ENCODE assay signal across 14 cellular contexts in genomic region chr2:99648115-99648850, GRCh38.
DNase-seq lines count a peak whose midpoint lies in the region; ATAC-seq and TF ChIP-seq lines count a peak whose summit lies in the region.
"Had no signal": no experiment of that assay in that cellular context is flagged by ENCODE, and none has a peak within 500 bp of the region (broad histone marks: within the 10 kb centered on the region; RNA-seq: fewer than 3 reads in every experiment).

No MANE protein-coding gene starts in this region.

- CTCF ChIA-PET in WTC11 (lab: Charles Lee): interaction anchor here (0.5 to 1.4 kb wide), 2 partner anchors 274 to 612 kb away, joined by 3 read pairs; no protein-coding TSS in a partner anchor

- H3K27ac Mint-ChIP-seq in WTC11: no peak overlapping the region
- H3K27ac Mint-ChIP-seq: activated naive CD8-positive, alpha-beta T cell treated with anti-CD3 and anti-CD28 coated beads for 36 hours had no signal

- POLR2A ChIA-PET in WTC11 (lab: Charles Lee): no interaction called here

- 0 out of 2 replicates have a peak, but pooled peaks cover 2% of the 10 kb centered on the region for H3K36me3 Mint-ChIP-seq in WTC11

- no peaks in the 10 kb centered on the region for H3K27me3 Mint-ChIP-seq in WTC11 (ENCODE audit: low read depth)
- H3K27me3 Mint-ChIP-seq: activated naive CD8-positive, alpha-beta T cell treated with anti-CD3 and anti-CD28 coated beads for 36 hours had no signal

- TF ChIP-seq CTCF in WTC11 (IDR thresholded peaks at IDR 0.05): no peak

- peaks cover 18% of the 10 kb centered on the region for H3K4me1 Mint-ChIP-seq in WTC11
- H3K4me1 Mint-ChIP-seq: activated naive CD8-positive, alpha-beta T cell treated with anti-CD3 and anti-CD28 coated beads for 36 hours had no signal

- peak; percentile 46 for ATAC-seq in WTC11
- peak; percentile 76 for ATAC-seq in Right ventricle myocardium superior (ENCODE audit: poor library complexity)
- no peak for ATAC-seq in HG03520 (IDR thresholded peaks at IDR 0.05; ENCODE audit: unreplicated experiment)
- no peak for ATAC-seq in GM19395 (IDR thresholded peaks at IDR 0.05; ENCODE audit: unreplicated experiment)
- ATAC-seq: mucosa of descending colon had no signal

- peaks cover 11% of the 10 kb centered on the region for H3K9me3 Mint-ChIP-seq in WTC11

- DNase-seq in GM03348 (ENCODE audit: low spot score) (peak; percentile 56), WTC11 (ENCODE audit: low spot score) (no peak), Right ventricle myocardium superior (no peak), renal cortical epithelial cell (ENCODE audit: low read depth) (peak; percentile 11), HK-2 (ENCODE audit: unreplicated experiment) (no peak), mucosa of gallbladder (ENCODE audit: low spot score) (no peak)
- DNase-seq: activated CD4-positive, alpha-beta T cell treated with anti-CD3 and anti-CD28 coated beads for 48 hours; activated naive CD8-positive, alpha-beta T cell treated with anti-CD3 and anti-CD28 coated beads for 36 hours; Caco-2; mucosa of descending colon; NCI-H1436 treated with DMSO at 0.1 percent for 48 hours; stimulated activated CD4-positive, alpha-beta T cell treated with anti-CD3 and anti-CD28 coated beads, Interleukin-2, amount 100 ng/mL, for 48 hours had no signal

- H3K4me3 Mint-ChIP-seq in WTC11: no peak overlapping the region
- H3K4me3 Mint-ChIP-seq: activated naive CD8-positive, alpha-beta T cell treated with anti-CD3 and anti-CD28 coated beads for 36 hours had no signal

- intact Hi-C loops in Right ventricle myocardium superior (cut with DNase I): no loop called here

TF ChIP-seq in WTC11, 78 proteins besides CTCF, POLR2A, EP300 and RAD21 (continues in another document):
- TF ChIP-seq SMAD4 (CRISPR knock-in tag; IDR thresholded peaks at IDR 0.05): no peak
- no peak for TF ChIP-seq SMAD3 (CRISPR knock-in tag; IDR thresholded peaks at IDR 0.05; ENCODE audit: borderline replicate concordance)
- no peak for TF ChIP-seq IRF1 (CRISPR knock-in tag; IDR thresholded peaks at IDR 0.05)
- no peak for TF ChIP-seq NFATC4 (CRISPR knock-in tag; IDR thresholded peaks at IDR 0.05)
- TF ChIP-seq ZNF317 (CRISPR knock-in tag; IDR thresholded peaks at IDR 0.05; ENCODE audit: borderline replicate concordance, low read depth): no peak
- no peak for TF ChIP-seq AFF4 (CRISPR knock-in tag; IDR thresholded peaks at IDR 0.05; ENCODE audit: borderline replicate concordance)
- TF ChIP-seq NR3C1 (CRISPR knock-in tag; conservative IDR thresholded peaks at IDR 0.05; ENCODE audit: low read depth): no peak
- TF ChIP-seq ZNF396 (CRISPR knock-in tag; IDR thresholded peaks at IDR 0.05; ENCODE audit: borderline replicate concordance): no peak
- TF ChIP-seq ATF1 (CRISPR knock-in tag; IDR thresholded peaks at IDR 0.05): no peak
- TF ChIP-seq FOXP4 (CRISPR knock-in tag; IDR thresholded peaks at IDR 0.05): no peak
- no peak for TF ChIP-seq ELF4 (CRISPR knock-in tag; IDR thresholded peaks at IDR 0.05; ENCODE audit: low read depth)
- no peak for TF ChIP-seq ATF2 (CRISPR knock-in tag; IDR thresholded peaks at IDR 0.05; ENCODE audit: borderline replicate concordance, low read depth)
- no peak for TF ChIP-seq SP1 (CRISPR knock-in tag; conservative IDR thresholded peaks at IDR 0.05)
- no peak for TF ChIP-seq ZNF512 (CRISPR knock-in tag; IDR thresholded peaks at IDR 0.05; ENCODE audit: borderline replicate concordance)
- TF ChIP-seq USF1 (CRISPR knock-in tag; IDR thresholded peaks at IDR 0.05): no peak
- no peak for TF ChIP-seq NR1H2 (CRISPR knock-in tag; IDR thresholded peaks at IDR 0.05)
- TF ChIP-seq ETV6 (CRISPR knock-in tag; IDR thresholded peaks at IDR 0.05): no peak

Comparison
In these comparisons a context has a peak if more than half of its experiments do, and no peak if none do; other contexts are left out.
1. DNase-seq: peak in GM03348 (single experiment) and renal cortical epithelial cell (single experiment); none in WTC11 (single experiment), Right ventricle myocardium superior (single experiment), HK-2 (single experiment) and mucosa of gallbladder (single experiment).
2. ATAC-seq: peak in WTC11 (single experiment) and Right ventricle myocardium superior (single experiment); none in HG03520 (single experiment) and GM19395 (single experiment).